In genomic region chr18:55256568-55257289, GRCh38 we compare ENCODE assay signal across 22 cellular contexts.
DNase-seq lines count a peak whose midpoint lies in the region; ATAC-seq, FAIRE-seq and TF ChIP-seq lines count a peak whose summit lies in the region.
"Had no signal": no experiment of that assay in that cellular context is flagged by ENCODE, and none has a peak within 500 bp of the region (broad histone marks: within the 10 kb centered on the region; RNA-seq: fewer than 3 reads in every experiment).

No MANE protein-coding gene starts in this region.

- no peak for TF ChIP-seq POLR2A in A549 (IDR thresholded peaks at IDR 0.05; ENCODE audit: low read length)

- no peak overlapping the region for H3T11ph ChIP-seq in H9 (ENCODE audit: low read length)

- POLR2A ChIA-PET in A549 (lab: Yijun Ruan, JAX) = no interaction called here

- H3K79me1 ChIP-seq in H9 (ENCODE audit: insufficient read depth, low read depth, low read length, poor library complexity, severe bottlenecking) = no peaks in the 10 kb centered on the region

- no peaks in the 10 kb centered on the region for H3K79me2 ChIP-seq in H9 (ENCODE audit: insufficient read depth, low read length)

- 28% methylated on average over 5 of the region's 5 CpGs for WGBS in A549 (ENCODE audit: missing lambda C conversion rate)
- WGBS in H9 (ENCODE audit: extremely low coverage, insufficient read length, low lambda C conversion rate) = no CpG with 5 or more reads among the region's 5 CpGs
- 92% methylated on average over 5 of the region's 5 CpGs for WGBS in right cardiac atrium

- H4K20me1 ChIP-seq in H9 (ENCODE audit: control insufficient read depth, insufficient read depth, insufficient read length) = no peaks in the 10 kb centered on the region

- TF ChIP-seq CTCF in A549 (IDR thresholded peaks at IDR 0.05) (no peak), H9 (conservative IDR thresholded peaks at IDR 0.05) (no peak), chondrocyte (IDR thresholded peaks at IDR 0.05) (no peak)

- H3K4me3 Mint-ChIP-seq in H9 = no peak overlapping the region
- H3K4me3 Mint-ChIP-seq in chondrocyte (ENCODE audit: unreplicated experiment) = peak overlapping the region; percentile 26
- H3K4me3 Mint-ChIP-seq: activated naive CD4-positive, alpha-beta T cell treated with anti-CD3 and anti-CD28 coated beads, Interleukin-2, amount 50 U/mL, for 24 hours; activated T-cell treated with anti-CD3 and anti-CD28 coated beads, Interleukin-2, amount 50 U/mL, for 24 hours; CD14-positive monocyte; type B pancreatic cell had no signal

- no peak overlapping the region for H3K18ac ChIP-seq in H9 (ENCODE audit: insufficient read length, low read depth, low read length)

- intact Hi-C loops in right cardiac atrium (cut with DNase I) = no loop called here

- H3K27ac ChIP-seq in A549 (peak overlapping the region; percentile 62 to 77), H9 (ENCODE audit: insufficient read length, low read depth, low read length) (no peak overlapping the region), right cardiac atrium (ENCODE audit: low read length) (no peak overlapping the region)
- H3K27ac ChIP-seq: body of pancreas, KMS-11, WERI-Rb-1 had no signal

- H4K91ac ChIP-seq in H9 (ENCODE audit: insufficient read length, low read depth, low read length) = no peak overlapping the region

- H3K56ac ChIP-seq in H9 (ENCODE audit: insufficient read length, low read depth, low read length) = no peak overlapping the region

- DNase-seq in A549 (ENCODE audit: low read depth in 1 of 2, low spot score in 1 of 2) = peak in 1 of 2 experiments; percentile 15
- no peak for DNase-seq in H9
- no peak for DNase-seq in chondrocyte (ENCODE audit: low spot score)
- DNase-seq in kidney glomerular epithelial cell (lab: John Stamatoyannopoulos, UW) = peak; percentile 82
- DNase-seq in right cardiac atrium = no peak
- no peak for DNase-seq in stimulated activated CD4-positive, alpha-beta T cell treated with anti-CD3 and anti-CD28 coated beads, Interleukin-12 subunit alpha, Interleukin-12 subunit beta, amount 100 ng/mL, for 4 hours
- DNase-seq in NCI-H1694 (lab: John Stamatoyannopoulos, UW) = no peak
- DNase-seq in HUDEP-2 (lab: John Stamatoyannopoulos, UW; ENCODE audit: unreplicated experiment in 76 of 76) = no peak
- DNase-seq: activated CD4-positive, alpha-beta T cell treated with anti-CD3 and anti-CD28 coated beads, Interleukin-2, amount 50 U/mL, for 48 hours; activated T-cell treated with anti-CD3 and anti-CD28 coated beads, Interleukin-2, amount 50 U/mL, for 24 hours; body of pancreas; DMS79 treated with DMSO at 0.1 percent for 48 hours; NCI-H1105; NCI-H526 treated with DMSO at 0.1 percent for 48 hours; SHP77 treated with DMSO at 0.1 percent for 48 hours; stimulated activated naive CD4-positive, alpha-beta T cell treated with Interleukin-2 at 50 U/mL for 16 hours; WERI-Rb-1 had no signal

- H3K36me3 Mint-ChIP-seq in H9 (ENCODE audit: insufficient read depth in 1 of 3, low read depth in 3 of 3) (peaks cover 12 to 53% (median 48%) of the 10 kb centered on the region in 3 experiments), chondrocyte (ENCODE audit: low read depth) (peaks cover 13% of the 10 kb centered on the region)
- H3K36me3 Mint-ChIP-seq: activated naive CD4-positive, alpha-beta T cell treated with anti-CD3 and anti-CD28 coated beads, Interleukin-2, amount 50 U/mL, for 24 hours had no signal

- H3K9ac ChIP-seq in H9 (ENCODE audit: extremely low read depth, insufficient read length, low read length) = no peak overlapping the region
- H3K9ac ChIP-seq: KMS-11 had no signal

- H3K9me3 ChIP-seq in A549 (no peaks in the 10 kb centered on the region), H9 (ENCODE audit: control insufficient read depth, low read depth, low read length) (no peaks in the 10 kb centered on the region), right cardiac atrium (ENCODE audit: control insufficient read depth, low read length) (no peaks in the 10 kb centered on the region)
- H3K9me3 ChIP-seq: body of pancreas, HAP-1 had no signal

- H2AK5ac ChIP-seq in H9 (ENCODE audit: insufficient read length, low read length) = no peak overlapping the region

- H2BK120ac ChIP-seq in H9 (ENCODE audit: low read depth, low read length, poor library complexity, severe bottlenecking) = no peak overlapping the region

- H3K4me2 ChIP-seq in A549 = peak overlapping the region; percentile 72
- no peak overlapping the region for H3K4me2 ChIP-seq in H9 (ENCODE audit: insufficient read depth, insufficient read length, low read length)
- H3K4me2 ChIP-seq: KMS-11 had no signal

- no peaks in the 10 kb centered on the region for H3K27me3 ChIP-seq in H9 (ENCODE audit: insufficient read depth, low read length)
- H3K27me3 ChIP-seq in right cardiac atrium (ENCODE audit: control insufficient read depth, insufficient read depth) = no peaks in the 10 kb centered on the region
- H3K27me3 ChIP-seq: body of pancreas had no signal

- H2AFZ ChIP-seq in H9 (ENCODE audit: low read length) = no peak overlapping the region

- no peak overlapping the region for H2BK20ac ChIP-seq in H9 (ENCODE audit: low read depth, low read length, poor library complexity, severe bottlenecking)

- H2BK12ac ChIP-seq in H9 (ENCODE audit: insufficient read length, low read depth, low read length) = no peak overlapping the region

- H3K27me3 Mint-ChIP-seq in H9 (ENCODE audit: low read depth) (no peaks in the 10 kb centered on the region), chondrocyte (ENCODE audit: low read depth) (no peaks in the 10 kb centered on the region)
- H3K27me3 Mint-ChIP-seq: activated naive CD4-positive, alpha-beta T cell treated with anti-CD3 and anti-CD28 coated beads, Interleukin-2, amount 50 U/mL, for 24 hours; activated T-cell treated with anti-CD3 and anti-CD28 coated beads, Interleukin-2, amount 50 U/mL, for 24 hours; type B pancreatic cell had no signal

- no peak for FAIRE-seq in A549 (lab: Jason Lieb, UNC)

- no peak for TF ChIP-seq EP300 in A549 (IDR thresholded peaks at IDR 0.05)

- H3K4me1 Mint-ChIP-seq in H9 (peaks cover 7% of the 10 kb centered on the region in 2 experiments), chondrocyte (ENCODE audit: low read depth) (peaks cover 56% of the 10 kb centered on the region)
- H3K4me1 Mint-ChIP-seq: activated naive CD4-positive, alpha-beta T cell treated with anti-CD3 and anti-CD28 coated beads, Interleukin-2, amount 50 U/mL, for 24 hours had no signal

- H3K4me1 ChIP-seq in A549 = peaks cover 16% of the 10 kb centered on the region; the same call in 2 of the 3 replicates
- H3K4me1 ChIP-seq in H9 (ENCODE audit: insufficient read depth, low read length) = no peaks in the 10 kb centered on the region
- no peaks in the 10 kb centered on the region for H3K4me1 ChIP-seq in right cardiac atrium (ENCODE audit: control insufficient read depth, insufficient read depth, low read length)
- H3K4me1 ChIP-seq: body of pancreas, HAP-1 had no signal

- no peak overlapping the region for H3K23ac ChIP-seq in H9 (ENCODE audit: insufficient read length, low read depth, low read length)

- H3K27ac Mint-ChIP-seq in H9 = peak overlapping the region; percentile 0 to 41 (median 1); a peak in 1 of 7 replicates
- H3K27ac Mint-ChIP-seq in chondrocyte (ENCODE audit: unreplicated experiment) = peak overlapping the region; percentile 93
- H3K27ac Mint-ChIP-seq: activated naive CD4-positive, alpha-beta T cell treated with anti-CD3 and anti-CD28 coated beads, Interleukin-2, amount 50 U/mL, for 24 hours; activated T-cell treated with anti-CD3 and anti-CD28 coated beads, Interleukin-2, amount 50 U/mL, for 24 hours; CD14-positive monocyte; type B pancreatic cell had no signal

- H3K4ac ChIP-seq in H9 (ENCODE audit: low read depth, low read length) = no peak overlapping the region

- no peak for TF ChIP-seq RAD21 in A549 (conservative IDR thresholded peaks at IDR 0.05 in 1 of 2, IDR thresholded peaks at IDR 0.05 in 1 of 2)

- no peak overlapping the region for H2BK5ac ChIP-seq in H9 (ENCODE audit: insufficient read length, low read length)

- H3K23me2 ChIP-seq in H9 (ENCODE audit: insufficient read length, low read depth, low read length, poor library complexity, severe bottlenecking) = no peaks in the 10 kb centered on the region

- H2BK15ac ChIP-seq in H9 (ENCODE audit: low read depth, low read length) = no peak overlapping the region

- H3K9me3 Mint-ChIP-seq in H9 = peaks cover 0 to 3% of the 10 kb centered on the region in 2 experiments; a peak in 1 of 5 replicates
- H3K9me3 Mint-ChIP-seq in chondrocyte (ENCODE audit: low read depth) = peaks cover 5% of the 10 kb centered on the region
- H3K9me3 Mint-ChIP-seq: activated naive CD4-positive, alpha-beta T cell treated with anti-CD3 and anti-CD28 coated beads, Interleukin-2, amount 50 U/mL, for 24 hours; activated T-cell treated with anti-CD3 and anti-CD28 coated beads, Interleukin-2, amount 50 U/mL, for 24 hours; CD14-positive monocyte had no signal

- H4K8ac ChIP-seq in H9 (replicated peaks; ENCODE audit: insufficient read length, low read depth, low read length) = no peak overlapping the region

- H3K4me3 ChIP-seq in A549 (no peak overlapping the region), right cardiac atrium (ENCODE audit: low read length) (no peak overlapping the region)
- H3K4me3 ChIP-seq: body of pancreas, HAP-1 had no signal

- CTCF ChIA-PET in A549 (lab: Yijun Ruan, JAX) = interaction anchor here (0.6 to 1.0 kb wide), 2 partner anchors 18 to 22 kb away, joined by 3 to 7 read pairs; no protein-coding TSS in a partner anchor

- H3K14ac ChIP-seq in H9 (ENCODE audit: insufficient read depth, low read length) = no peak overlapping the region

- ATAC-seq in A549 = peak in 1 of 2 experiments; percentile 51; a peak in 3 of 6 replicates
- no peak for ATAC-seq in right cardiac atrium
- ATAC-seq: body of pancreas had no signal

- H4K5ac ChIP-seq in H9 (ENCODE audit: insufficient read length, low read depth, low read length) = no peak overlapping the region

TF ChIP-seq in A549, 52 proteins besides CTCF, POLR2A, EP300 and RAD21 (continues in another document):
- TF ChIP-seq EHMT2 (IDR thresholded peaks at IDR 0.05; ENCODE audit: low read depth) = no peak
- no peak for TF ChIP-seq USF2 (IDR thresholded peaks at IDR 0.05)
- no peak for TF ChIP-seq ESRRA (IDR thresholded peaks at IDR 0.05; ENCODE audit: borderline replicate concordance, low read length)
- no peak for TF ChIP-seq BHLHE40 (IDR thresholded peaks at IDR 0.05; ENCODE audit: low read depth, low read length)

Comparison
In these comparisons a context has a peak if more than half of its experiments do, and no peak if none do; other contexts are left out.
1. H3K27ac ChIP-seq: peak in A549 (2 of 2); none in H9 (single experiment) and right cardiac atrium (single experiment).